In genomic region chrX:40473460-40474204, GRCh38 we compare ENCODE assay signal across 1 cellular context.
TF ChIP-seq lines count a peak whose summit lies in the region.

No MANE protein-coding gene starts in this region.

TF ChIP-seq in GM23338, 12 proteins besides CTCF, POLR2A, EP300 and RAD21 (continued from another document):
- TF ChIP-seq ZNF462 (CRISPR knock-in tag; IDR thresholded peaks at IDR 0.05) (no peak), REST (IDR thresholded peaks at IDR 0.05; ENCODE audit: unreplicated experiment) (no peak), JUNB (IDR thresholded peaks at IDR 0.05; ENCODE audit: unreplicated experiment) (no peak), CREB1 (CRISPR knock-in tag; IDR thresholded peaks at IDR 0.05; ENCODE audit: low read depth) (no peak)
TF ChIP-seq in GM23338: peak in this region for 0.
